8 cellular contexts compared by ENCODE assay signal in genomic region chr19:55385749-55386514, GRCh38. TPM values are rescaled to one million over a fixed set of nuclear protein-coding genes. Genes with fewer than 3 reads are reported as not detected.
A peak's percentile ranks its signal among the peaks of the same experiment; 100 is the strongest.
DNase-seq lines count a peak whose midpoint lies in the region; ATAC-seq and TF ChIP-seq lines count a peak whose summit lies in the region.

RPL28 (plus strand) TSS chr19:55385932; CDS start chr19:55386358, 426 bp downstream.

- peak within 1 kb of the TSS; percentile 69 for H3K4me3 ChIP-seq in GM12864 (ENCODE audit: low read depth, low read length)

- peak; percentile 94 for DNase-seq in GM12864 (ENCODE audit: low read depth)
- DNase-seq in NCI-H128 (lab: John Stamatoyannopoulos, UW; ENCODE audit: unreplicated experiment) = peak; percentile 99
- DNase-seq in amniotic epithelial cell (ENCODE audit: low read depth) = peak; percentile 95
- DNase-seq in left cardiac atrium = peak; percentile 99
- peak; percentile 100 for DNase-seq in posterior vena cava (ENCODE audit: low spot score)
- peak; percentile 99 for DNase-seq in ureter (ENCODE audit: low spot score)

- peak; percentile 77 for ATAC-seq in HG02642 (IDR thresholded peaks at IDR 0.05; ENCODE audit: poor library complexity, unreplicated experiment)
- peak; percentile 88 to 90 for ATAC-seq in left cardiac atrium

- no peak for TF ChIP-seq CTCF in GM12864 (IDR thresholded peaks at IDR 0.05; ENCODE audit: low read depth, low read length, missing control alignments)

- intact Hi-C loops in T-helper 1 cell treated with Interleukin-12 subunit alpha and Interleukin-12 subunit beta and Interleukin-4 antibody, amounts not matched to agents 30 ng/mL and 1 ng/mL, for 36 hours (cut with micrococcal nuclease) = loop anchor here (1.0 to 10.0 kb wide), 16 partner anchors 22 to 921 kb away; partner anchors contain the start of genes COX6B2, FIZ1, HSPBP1 and ISOC2
- intact Hi-C loops in left cardiac atrium (cut with DNase I) = loop anchor here in 1 of 2 donors (10.0 kb wide), 1 partner anchor 81 kb away; no protein-coding TSS in a partner anchor
- intact Hi-C loops in posterior vena cava (cut with DNase I) = no loop called here

RNA-seq across cellular contexts. Expression of gene RPL28, which starts in this region (rescaled TPM):
- total RNA-seq in T-helper 1 cell treated with Interleukin-12 subunit alpha and Interleukin-12 subunit beta and Interleukin-4 antibody, amounts not matched to agents 30 ng/mL and 1 ng/mL, for 36 hours = 2,242 and 2,308 TPM in 2 replicates
- total RNA-seq in left cardiac atrium (100 to 1,000 TPM; 789 to 866 TPM), posterior vena cava (1,000 to 10,000 TPM in 1 of 2 donors, 100 to 1,000 TPM in 1; 882 to 1,056 TPM), ureter (2,509 TPM)

Comparison
In these comparisons a context has a peak if more than half of its experiments do, and no peak if none do; other contexts are left out.
1. Peak in every context shown above with its lines: DNase-seq, ATAC-seq and H3K4me3 ChIP-seq.